Comparison of ENCODE assay signal across 1 cellular context in the genomic region with DNA sequence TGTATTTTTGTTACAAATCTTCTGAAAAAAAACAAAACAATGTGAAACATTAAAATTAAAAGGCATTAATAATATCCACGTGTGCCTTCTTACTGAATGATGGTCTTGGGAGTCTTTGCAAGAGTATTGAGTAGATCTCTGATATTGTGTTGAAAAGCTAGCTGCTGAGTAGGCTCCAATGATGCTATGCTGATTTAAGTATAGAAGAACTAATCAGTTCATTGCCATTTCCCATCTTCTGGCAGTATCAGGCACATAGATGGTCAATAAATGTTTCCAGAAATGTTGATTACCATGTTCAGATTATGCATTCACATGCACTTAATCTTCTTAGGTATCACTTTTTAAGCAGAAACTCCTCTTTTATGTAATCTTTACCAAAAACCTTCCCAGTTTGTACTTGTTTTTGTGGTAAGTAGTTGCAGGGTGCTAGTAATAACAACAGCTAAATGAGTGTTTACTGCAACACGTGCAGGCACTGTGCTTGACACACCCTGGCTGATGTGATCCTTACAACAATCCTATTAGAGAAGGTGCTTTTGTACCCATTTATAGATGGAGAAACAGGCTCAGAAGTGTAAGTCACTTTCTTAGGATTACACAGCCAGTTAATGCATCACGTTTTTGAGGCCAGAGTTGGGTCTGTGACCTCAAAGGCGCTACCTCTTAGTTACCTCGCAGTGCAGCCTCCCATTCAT.
TF ChIP-seq lines count a peak whose summit lies in the region.

No MANE protein-coding gene starts in this region.

TF ChIP-seq in GM23338, 12 proteins besides CTCF, POLR2A, EP300 and RAD21 (continued from another document):
- TF ChIP-seq, protein P1, sequence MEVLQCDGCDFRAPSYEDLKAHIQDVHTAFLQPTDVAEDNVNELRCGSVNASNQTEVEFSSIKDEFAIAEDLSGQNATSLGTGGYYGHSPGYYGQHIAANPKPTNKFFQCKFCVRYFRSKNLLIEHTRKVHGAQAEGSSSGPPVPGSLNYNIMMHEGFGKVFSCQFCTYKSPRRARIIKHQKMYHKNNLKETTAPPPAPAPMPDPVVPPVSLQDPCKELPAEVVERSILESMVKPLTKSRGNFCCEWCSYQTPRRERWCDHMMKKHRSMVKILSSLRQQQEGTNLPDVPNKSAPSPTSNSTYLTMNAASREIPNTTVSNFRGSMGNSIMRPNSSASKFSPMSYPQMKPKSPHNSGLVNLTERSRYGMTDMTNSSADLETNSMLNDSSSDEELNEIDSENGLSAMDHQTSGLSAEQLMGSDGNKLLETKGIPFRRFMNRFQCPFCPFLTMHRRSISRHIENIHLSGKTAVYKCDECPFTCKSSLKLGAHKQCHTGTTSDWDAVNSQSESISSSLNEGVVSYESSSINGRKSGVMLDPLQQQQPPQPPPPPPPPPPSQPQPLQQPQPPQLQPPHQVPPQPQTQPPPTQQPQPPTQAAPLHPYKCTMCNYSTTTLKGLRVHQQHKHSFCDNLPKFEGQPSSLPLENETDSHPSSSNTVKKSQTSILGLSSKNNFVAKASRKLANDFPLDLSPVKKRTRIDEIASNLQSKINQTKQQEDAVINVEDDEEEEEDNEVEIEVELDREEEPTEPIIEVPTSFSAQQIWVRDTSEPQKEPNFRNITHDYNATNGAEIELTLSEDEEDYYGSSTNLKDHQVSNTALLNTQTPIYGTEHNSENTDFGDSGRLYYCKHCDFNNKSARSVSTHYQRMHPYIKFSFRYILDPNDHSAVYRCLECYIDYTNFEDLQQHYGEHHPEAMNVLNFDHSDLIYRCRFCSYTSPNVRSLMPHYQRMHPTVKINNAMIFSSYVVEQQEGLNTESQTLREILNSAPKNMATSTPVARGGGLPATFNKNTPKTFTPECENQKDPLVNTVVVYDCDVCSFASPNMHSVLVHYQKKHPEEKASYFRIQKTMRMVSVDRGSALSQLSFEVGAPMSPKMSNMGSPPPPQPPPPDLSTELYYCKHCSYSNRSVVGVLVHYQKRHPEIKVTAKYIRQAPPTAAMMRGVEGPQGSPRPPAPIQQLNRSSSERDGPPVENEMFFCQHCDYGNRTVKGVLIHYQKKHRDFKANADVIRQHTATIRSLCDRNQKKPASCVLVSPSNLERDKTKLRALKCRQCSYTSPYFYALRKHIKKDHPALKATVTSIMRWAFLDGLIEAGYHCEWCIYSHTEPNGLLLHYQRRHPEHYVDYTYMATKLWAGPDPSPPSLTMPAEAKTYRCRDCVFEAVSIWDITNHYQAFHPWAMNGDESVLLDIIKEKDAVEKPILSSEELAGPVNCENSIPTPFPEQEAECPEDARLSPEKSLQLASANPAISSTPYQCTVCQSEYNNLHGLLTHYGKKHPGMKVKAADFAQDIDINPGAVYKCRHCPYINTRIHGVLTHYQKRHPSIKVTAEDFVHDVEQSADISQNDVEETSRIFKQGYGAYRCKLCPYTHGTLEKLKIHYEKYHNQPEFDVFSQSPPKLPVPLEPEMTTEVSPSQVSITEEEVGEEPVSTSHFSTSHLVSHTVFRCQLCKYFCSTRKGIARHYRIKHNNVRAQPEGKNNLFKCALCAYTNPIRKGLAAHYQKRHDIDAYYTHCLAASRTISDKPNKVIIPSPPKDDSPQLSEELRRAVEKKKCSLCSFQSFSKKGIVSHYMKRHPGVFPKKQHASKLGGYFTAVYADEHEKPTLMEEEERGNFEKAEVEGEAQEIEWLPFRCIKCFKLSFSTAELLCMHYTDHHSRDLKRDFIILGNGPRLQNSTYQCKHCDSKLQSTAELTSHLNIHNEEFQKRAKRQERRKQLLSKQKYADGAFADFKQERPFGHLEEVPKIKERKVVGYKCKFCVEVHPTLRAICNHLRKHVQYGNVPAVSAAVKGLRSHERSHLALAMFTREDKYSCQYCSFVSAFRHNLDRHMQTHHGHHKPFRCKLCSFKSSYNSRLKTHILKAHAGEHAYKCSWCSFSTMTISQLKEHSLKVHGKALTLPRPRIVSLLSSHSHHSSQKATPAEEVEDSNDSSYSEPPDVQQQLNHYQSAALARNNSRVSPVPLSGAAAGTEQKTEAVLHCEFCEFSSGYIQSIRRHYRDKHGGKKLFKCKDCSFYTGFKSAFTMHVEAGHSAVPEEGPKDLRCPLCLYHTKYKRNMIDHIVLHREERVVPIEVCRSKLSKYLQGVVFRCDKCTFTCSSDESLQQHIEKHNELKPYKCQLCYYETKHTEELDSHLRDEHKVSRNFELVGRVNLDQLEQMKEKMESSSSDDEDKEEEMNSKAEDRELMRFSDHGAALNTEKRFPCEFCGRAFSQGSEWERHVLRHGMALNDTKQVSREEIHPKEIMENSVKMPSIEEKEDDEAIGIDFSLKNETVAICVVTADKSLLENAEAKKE (CRISPR knock-in tag; IDR thresholded peaks at IDR 0.05), result no peak
- no peak for TF ChIP-seq ZNF331 (CRISPR knock-in tag; IDR thresholded peaks at IDR 0.05; ENCODE audit: low read depth)
- TF ChIP-seq STAT1 (IDR thresholded peaks at IDR 0.05; ENCODE audit: unreplicated experiment), result no peak
- TF ChIP-seq, protein P2, sequence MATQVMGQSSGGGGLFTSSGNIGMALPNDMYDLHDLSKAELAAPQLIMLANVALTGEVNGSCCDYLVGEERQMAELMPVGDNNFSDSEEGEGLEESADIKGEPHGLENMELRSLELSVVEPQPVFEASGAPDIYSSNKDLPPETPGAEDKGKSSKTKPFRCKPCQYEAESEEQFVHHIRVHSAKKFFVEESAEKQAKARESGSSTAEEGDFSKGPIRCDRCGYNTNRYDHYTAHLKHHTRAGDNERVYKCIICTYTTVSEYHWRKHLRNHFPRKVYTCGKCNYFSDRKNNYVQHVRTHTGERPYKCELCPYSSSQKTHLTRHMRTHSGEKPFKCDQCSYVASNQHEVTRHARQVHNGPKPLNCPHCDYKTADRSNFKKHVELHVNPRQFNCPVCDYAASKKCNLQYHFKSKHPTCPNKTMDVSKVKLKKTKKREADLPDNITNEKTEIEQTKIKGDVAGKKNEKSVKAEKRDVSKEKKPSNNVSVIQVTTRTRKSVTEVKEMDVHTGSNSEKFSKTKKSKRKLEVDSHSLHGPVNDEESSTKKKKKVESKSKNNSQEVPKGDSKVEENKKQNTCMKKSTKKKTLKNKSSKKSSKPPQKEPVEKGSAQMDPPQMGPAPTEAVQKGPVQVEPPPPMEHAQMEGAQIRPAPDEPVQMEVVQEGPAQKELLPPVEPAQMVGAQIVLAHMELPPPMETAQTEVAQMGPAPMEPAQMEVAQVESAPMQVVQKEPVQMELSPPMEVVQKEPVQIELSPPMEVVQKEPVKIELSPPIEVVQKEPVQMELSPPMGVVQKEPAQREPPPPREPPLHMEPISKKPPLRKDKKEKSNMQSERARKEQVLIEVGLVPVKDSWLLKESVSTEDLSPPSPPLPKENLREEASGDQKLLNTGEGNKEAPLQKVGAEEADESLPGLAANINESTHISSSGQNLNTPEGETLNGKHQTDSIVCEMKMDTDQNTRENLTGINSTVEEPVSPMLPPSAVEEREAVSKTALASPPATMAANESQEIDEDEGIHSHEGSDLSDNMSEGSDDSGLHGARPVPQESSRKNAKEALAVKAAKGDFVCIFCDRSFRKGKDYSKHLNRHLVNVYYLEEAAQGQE (IDR thresholded peaks at IDR 0.05; ENCODE audit: unreplicated experiment), result no peak
